37 cellular contexts compared by ENCODE assay signal in the genomic region with DNA sequence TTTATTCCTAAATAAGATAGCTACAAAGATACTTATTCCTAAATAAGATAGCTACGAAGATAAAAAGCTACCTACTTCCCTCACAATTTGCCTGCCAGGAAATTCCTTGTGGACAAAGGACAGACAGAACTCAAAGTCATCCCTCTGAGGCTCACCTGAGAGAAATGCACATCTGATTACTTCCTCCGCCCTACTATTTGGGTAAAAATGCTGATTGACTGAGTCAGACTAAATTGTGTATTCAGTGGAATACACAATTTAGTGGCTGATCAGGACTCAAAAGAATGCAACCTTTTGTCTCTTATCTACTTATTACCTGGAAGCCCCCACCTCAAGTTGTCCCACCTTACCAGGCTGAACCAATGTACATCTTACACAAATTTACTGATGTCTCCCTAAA. TPM values are rescaled to one million over a fixed set of nuclear protein-coding genes. Genes with fewer than 3 reads are reported as not detected.
"Had no signal": no experiment of that assay in that cellular context is flagged by ENCODE, and none has a peak within 500 bp of the region (broad histone marks: within the 10 kb centered on the region; RNA-seq: fewer than 3 reads in every experiment).

No MANE protein-coding gene starts in this region.

- H3K27ac Mint-ChIP-seq: naive thymus-derived CD4-positive, alpha-beta T cell; nephron; neural progenitor cell; stimulated activated naive CD8-positive, alpha-beta T cell treated with anti-CD3 and anti-CD28 coated beads, Interleukin-15, amount 100 ng/mL, for 72 hours had no signal

- H3K36me3 Mint-ChIP-seq: naive thymus-derived CD4-positive, alpha-beta T cell; neural progenitor cell had no signal

- ATAC-seq: heart right ventricle; left cardiac atrium; left lung; naive thymus-derived CD4-positive, alpha-beta T cell; sciatic nerve; stimulated activated naive CD8-positive, alpha-beta T cell treated with anti-CD3 and anti-CD28 coated beads, Interleukin-15, amount 100 ng/mL, for 72 hours had no signal

- H3K4me3 Mint-ChIP-seq: naive thymus-derived CD4-positive, alpha-beta T cell; nephron; neural progenitor cell; stimulated activated naive CD8-positive, alpha-beta T cell treated with anti-CD3 and anti-CD28 coated beads, Interleukin-15, amount 100 ng/mL, for 72 hours had no signal

- H3K4me1 Mint-ChIP-seq: naive thymus-derived CD4-positive, alpha-beta T cell; nephron; neural progenitor cell; stimulated activated naive CD8-positive, alpha-beta T cell treated with anti-CD3 and anti-CD28 coated beads, Interleukin-15, amount 100 ng/mL, for 72 hours had no signal

- DNase-seq: dermis blood vessel endothelial cell; effector memory CD4-positive, alpha-beta T cell; erythroblast; esophagus squamous epithelium; foreskin melanocyte; glutamatergic neuron; heart right ventricle; hippocampal formation; kidney; left cardiac atrium; left lung; mesenchymal stem cell; midbrain; naive thymus-derived CD4-positive, alpha-beta T cell; stimulated activated CD4-positive, alpha-beta T cell treated with anti-CD3 and anti-CD28 coated beads, Interleukin-12 subunit alpha, Interleukin-12 subunit beta, amount 100 ng/mL, for 4 hours; stimulated activated CD4-positive, alpha-beta T cell treated with anti-CD3 and anti-CD28 coated beads, Interleukin-1b, Interleukin-23, amount 100 ng/mL, for 48 hours; stimulated activated CD4-positive, alpha-beta T cell treated with anti-CD3 and anti-CD28 coated beads, Interleukin-4, amount 100 ng/mL, for 1 hour; stimulated activated CD8-positive, alpha-beta memory T cell treated with anti-CD3 and anti-CD28 coated beads, Interleukin-4, amount 100 ng/mL, for 48 hours; stimulated activated naive CD4-positive, alpha-beta T cell; stimulated activated naive CD8-positive, alpha-beta T cell treated with anti-CD3 and anti-CD28 coated beads, Interleukin-15, amount 100 ng/mL, for 72 hours; transverse colon had no signal

- H3K4me3 ChIP-seq: coronary artery, esophagus squamous epithelium, heart right ventricle, left lung, neural progenitor cell, prostate gland, right atrium auricular region, smooth muscle cell, suprapubic skin, transverse colon, vagina had no signal

- H2AFZ ChIP-seq: neural progenitor cell had no signal

- H3K9me3 ChIP-seq: esophagus squamous epithelium, heart right ventricle, left lung, prostate gland, right atrium auricular region, suprapubic skin, transverse colon, vagina had no signal

- H3K4me1 ChIP-seq: esophagus squamous epithelium, heart right ventricle, left lung, neural progenitor cell, prostate gland, right atrium auricular region, suprapubic skin, transverse colon, vagina had no signal

- H3K27ac ChIP-seq: coronary artery, esophagus squamous epithelium, heart right ventricle, left lung, neural progenitor cell, prostate gland, right atrium auricular region, suprapubic skin, transverse colon, vagina had no signal

- H3K4me2 ChIP-seq: neural progenitor cell, smooth muscle cell had no signal

- H3K27me3 ChIP-seq: esophagus squamous epithelium, heart right ventricle, left lung, neural progenitor cell, right atrium auricular region, suprapubic skin, transverse colon, vagina had no signal

- H3K9me3 Mint-ChIP-seq: nephron; neural progenitor cell; stimulated activated naive CD8-positive, alpha-beta T cell treated with anti-CD3 and anti-CD28 coated beads, Interleukin-15, amount 100 ng/mL, for 72 hours had no signal

- H3K9ac ChIP-seq: neural progenitor cell had no signal

- H3K27me3 Mint-ChIP-seq: naive thymus-derived CD4-positive, alpha-beta T cell; stimulated activated naive CD8-positive, alpha-beta T cell treated with anti-CD3 and anti-CD28 coated beads, Interleukin-15, amount 100 ng/mL, for 72 hours had no signal

- H3K36me3 ChIP-seq: esophagus squamous epithelium, heart right ventricle, left lung, neural progenitor cell, prostate gland, right atrium auricular region, suprapubic skin, transverse colon, vagina had no signal

- FAIRE-seq: endometrium had no signal

RNA-seq across cellular contexts. Expression of gene MAGEB16, which starts 10.3 kb away (rescaled TPM):
- total RNA-seq: dermis blood vessel endothelial cell; esophagus squamous epithelium; heart right ventricle; kidney; left cardiac atrium; left lung; lower leg skin; lung microvascular endothelial cell; mucosa of gallbladder; naive thymus-derived CD4-positive, alpha-beta T cell; osteocyte; right atrium auricular region; sciatic nerve; smooth muscle cell; suprapubic skin; transverse colon; ureter; vagina had no signal
- polyA plus RNA-seq: heart right ventricle; naive thymus-derived CD4-positive, alpha-beta T cell; smooth muscle cell; thymus had no signal
